9 cellular contexts compared by ENCODE assay signal in the genomic region with DNA sequence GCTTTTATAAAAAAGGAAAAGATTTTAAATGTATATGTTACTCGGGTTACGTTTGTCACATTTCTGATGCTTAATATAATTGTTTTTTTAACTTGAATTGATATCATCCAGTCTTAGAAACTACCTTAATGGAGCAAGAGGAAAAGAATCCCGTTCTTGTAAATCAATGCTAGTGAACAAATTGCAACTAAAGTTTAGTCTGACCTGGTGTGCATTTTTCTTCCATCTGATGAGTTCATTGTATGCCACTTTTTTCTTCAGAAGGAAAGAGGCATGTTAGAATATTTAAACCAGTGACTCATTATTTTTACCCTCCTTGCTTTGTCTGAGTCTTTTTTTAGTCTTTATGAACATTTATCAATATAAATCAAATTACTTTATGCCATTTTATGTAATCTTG. TPM values are rescaled to one million over a fixed set of nuclear protein-coding genes. Genes with fewer than 3 reads are reported as not detected.
DNase-seq lines count a peak whose midpoint lies in the region; ATAC-seq and TF ChIP-seq lines count a peak whose summit lies in the region.
"Had no signal": no experiment of that assay in that cellular context is flagged by ENCODE, and none has a peak within 500 bp of the region (broad histone marks: within the 10 kb centered on the region; RNA-seq: fewer than 3 reads in every experiment).

No MANE protein-coding gene starts in this region.

- H3K27me3 ChIP-seq in ACC112 (ENCODE audit: insufficient read depth, low read length) = no peaks in the 10 kb centered on the region

- no peak overlapping the region for H2AFZ ChIP-seq in ACC112 (ENCODE audit: low read length, unreplicated experiment)

- DNase-seq in Jurkat, Clone E6-1 (ENCODE audit: low read depth, low spot score) = no peak
- peak in 1 of 2 donors; percentile 49 for DNase-seq in cardiac fibroblast (ENCODE audit: low read depth in 2 of 2)
- no peak for DNase-seq in mucosa of descending colon
- no peak for DNase-seq in NCI-H69 (lab: John Stamatoyannopoulos, UW)
- DNase-seq in DMS 273 (lab: John Stamatoyannopoulos, UW; ENCODE audit: unreplicated experiment) = no peak
- no peak for DNase-seq in NCI-H187 treated with DMSO at 0.1 percent for 48 hours (lab: John Stamatoyannopoulos, UW)
- DNase-seq in GM13977 (ENCODE audit: low spot score) = no peak

- intact Hi-C loops in mucosa of descending colon (cut with DNase I, micrococcal nuclease) = loop anchor here in 1 of 2 donors (5.0 kb wide), 1 partner anchor 100 kb away; no protein-coding TSS in a partner anchor

- peaks cover 41% of the 10 kb centered on the region for H3K79me2 ChIP-seq in ACC112 (ENCODE audit: control insufficient read depth, insufficient read depth, low read length, unreplicated experiment)

- TF ChIP-seq CTCF in cardiac fibroblast (IDR thresholded peaks at IDR 0.05; ENCODE audit: low read depth, low read length) = no peak
- no peak for TF ChIP-seq CTCF in mucosa of descending colon (IDR thresholded peaks at IDR 0.05)
- TF ChIP-seq CTCF in GM13977 (IDR thresholded peaks at IDR 0.05; ENCODE audit: extremely low read depth, insufficient read depth, missing control alignments) = no peak

- ATAC-seq in mucosa of descending colon = no peak

- no peaks in the 10 kb centered on the region for H3K9me3 ChIP-seq in mucosa of descending colon

- peak overlapping the region; percentile 80 for H3K4me3 ChIP-seq in ACC112 (ENCODE audit: low read depth, low read length)
- H3K4me3 ChIP-seq in Jurkat, Clone E6-1 (ENCODE audit: low read length) = peak overlapping the region; percentile 54
- H3K4me3 ChIP-seq in cardiac fibroblast (replicated peaks in 1 of 2; ENCODE audit: low read depth in 2 of 2, low read length in 2 of 2) = peak overlapping the region; percentile 54 to 63
- H3K4me3 ChIP-seq in mucosa of descending colon = peak overlapping the region; percentile 40

- H3K4me1 ChIP-seq in ACC112 (ENCODE audit: control insufficient read depth, insufficient read depth, low read length, unreplicated experiment) (peaks cover 16% of the 10 kb centered on the region), mucosa of descending colon (ENCODE audit: low read depth) (peaks cover 29% of the 10 kb centered on the region)

- peak overlapping the region; percentile 25; the same call in 1 of the 2 replicates for H3K27ac ChIP-seq in ACC112 (ENCODE audit: low read depth, low read length)

- in situ Hi-C loops in GM13977 (cut with MboI; ENCODE audit: low pct_unique_long_range_greater_than_20kb, low sequenced_read_pairs, unreplicated experiment) = loop anchor here (10.0 kb wide), 1 partner anchor 178 kb away; no protein-coding TSS in a partner anchor

- no peaks in the 10 kb centered on the region for H3K36me3 ChIP-seq in ACC112 (ENCODE audit: insufficient read depth, low read length)
- H3K36me3 ChIP-seq in mucosa of descending colon (ENCODE audit: low read depth) = no peaks in the 10 kb centered on the region

RNA-seq across cellular contexts. Expression of gene NET1, which starts 34.7 kb away (rescaled TPM):
- polyA plus RNA-seq in Jurkat, Clone E6-1 (2012; ENCODE audit: insufficient read depth, insufficient read length) = 24.6 TPM
- 100 to 1,000 TPM; 213 to 399 (median 359) TPM for total RNA-seq in mucosa of descending colon

RNA-seq across cellular contexts. Expression of gene TUBAL3, which starts 42.4 kb away (rescaled TPM):
- polyA plus RNA-seq in Jurkat, Clone E6-1 (2012; ENCODE audit: insufficient read depth, insufficient read length) = 3.3 TPM
- total RNA-seq in mucosa of descending colon = 10 to 100 TPM; 20.9 to 64.0 (median 38.7) TPM
- total RNA-seq: T-helper 1 cell treated with Interleukin-12 subunit alpha and Interleukin-12 subunit beta and Interleukin-4 antibody, amounts not matched to agents 30 ng/mL and 1 ng/mL, for 36 hours had no signal

RNA-seq across cellular contexts. Expression of gene CALML5, which starts 52.3 kb away (rescaled TPM):
- polyA plus RNA-seq in Jurkat, Clone E6-1 (2012; ENCODE audit: insufficient read depth, insufficient read length) = not detected
- not detected for total RNA-seq in mucosa of descending colon
- total RNA-seq: T-helper 1 cell treated with Interleukin-12 subunit alpha and Interleukin-12 subunit beta and Interleukin-4 antibody, amounts not matched to agents 30 ng/mL and 1 ng/mL, for 36 hours had no signal
